In the genomic region with DNA sequence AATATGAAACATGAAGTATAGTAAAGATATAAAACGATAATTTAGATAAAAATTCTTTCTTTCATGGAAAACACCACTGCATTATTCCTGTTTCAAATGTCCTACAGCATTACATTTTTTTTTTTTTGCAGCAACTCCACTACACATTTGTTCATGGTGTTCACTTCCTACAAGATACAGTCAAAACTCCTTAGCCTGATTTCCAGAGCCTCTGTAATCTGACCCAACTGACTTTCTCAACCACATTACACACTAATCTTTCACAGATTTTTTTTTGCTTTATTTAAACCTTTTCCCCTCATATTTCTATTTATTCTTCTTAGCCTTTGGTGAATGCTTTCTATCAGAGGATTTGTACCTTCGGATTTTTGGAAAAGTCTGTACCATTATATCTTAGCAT, we compare ENCODE assay signal across 16 cellular contexts.
"Had no signal": no experiment of that assay in that cellular context is flagged by ENCODE, and none has a peak within 500 bp of the region (broad histone marks: within the 10 kb centered on the region; RNA-seq: fewer than 3 reads in every experiment).

No MANE protein-coding gene starts in this region.

- H3K36me3 Mint-ChIP-seq: natural killer cell; stimulated activated naive B cell treated with anti-CD40 and anti-IgM and Interleukin-4, amounts not matched to agents 10 μg/mL and 1 μg/mL and 100 μg/mL, for 72 hours had no signal

- DNase-seq: activated CD4-positive, alpha-beta T cell treated with anti-CD3 and anti-CD28 coated beads, Interleukin-2, amount 10 ng/mL, durations not matched to agents 7 days and 5 days; activated CD4-positive, CD25-positive, alpha-beta regulatory T cell; activated gamma-delta T cell; activated T-cell treated with anti-CD3 and anti-CD28 coated beads for 4 hours; aorta; dermis blood vessel endothelial cell; effector memory CD8-positive, alpha-beta T cell; hippocampal formation; left ventricle myocardium inferior; natural killer cell; stimulated activated CD4-positive, alpha-beta T cell treated with anti-CD3 and anti-CD28 coated beads, Interleukin-2, amount 100 ng/mL, for 48 hours; stimulated activated naive B cell treated with anti-CD40 and anti-IgM and Interleukin-4, amounts not matched to agents 10 μg/mL and 1 μg/mL and 100 μg/mL, for 72 hours; substantia nigra; T-helper 17 cell; uterus had no signal

- H3K9me3 Mint-ChIP-seq: effector memory CD8-positive, alpha-beta T cell; natural killer cell had no signal

- ATAC-seq: activated naive CD4-positive, alpha-beta T cell treated with anti-CD3 and anti-CD28 coated beads, Interleukin-2, amount 50 U/mL, for 72 hours; effector memory CD8-positive, alpha-beta T cell; natural killer cell; stimulated activated naive B cell treated with anti-CD40 and anti-IgM and Interleukin-4, amounts not matched to agents 10 μg/mL and 1 μg/mL and 100 μg/mL, for 72 hours; T-helper 17 cell had no signal

- H3K27ac Mint-ChIP-seq: effector memory CD8-positive, alpha-beta T cell; natural killer cell; stimulated activated naive B cell treated with anti-CD40 and anti-IgM and Interleukin-4, amounts not matched to agents 10 μg/mL and 1 μg/mL and 100 μg/mL, for 72 hours; T-helper 17 cell had no signal

- H3K4me3 Mint-ChIP-seq: activated CD4-positive, alpha-beta T cell treated with anti-CD3 and anti-CD28 coated beads, Interleukin-2, amount 10 ng/mL, durations not matched to agents 7 days and 5 days; effector memory CD8-positive, alpha-beta T cell; natural killer cell; stimulated activated naive B cell treated with anti-CD40 and anti-IgM and Interleukin-4, amounts not matched to agents 10 μg/mL and 1 μg/mL and 100 μg/mL, for 72 hours; T-helper 17 cell had no signal

- H3K4me1 Mint-ChIP-seq: natural killer cell; stimulated activated naive B cell treated with anti-CD40 and anti-IgM and Interleukin-4, amounts not matched to agents 10 μg/mL and 1 μg/mL and 100 μg/mL, for 72 hours had no signal

- H3K27me3 Mint-ChIP-seq: activated CD4-positive, alpha-beta T cell treated with anti-CD3 and anti-CD28 coated beads, Interleukin-2, amount 10 ng/mL, durations not matched to agents 7 days and 5 days; effector memory CD8-positive, alpha-beta T cell; stimulated activated naive B cell treated with anti-CD40 and anti-IgM and Interleukin-4, amounts not matched to agents 10 μg/mL and 1 μg/mL and 100 μg/mL, for 72 hours; T-helper 17 cell had no signal
